1 cellular context compared by ENCODE assay signal in the genomic region with DNA sequence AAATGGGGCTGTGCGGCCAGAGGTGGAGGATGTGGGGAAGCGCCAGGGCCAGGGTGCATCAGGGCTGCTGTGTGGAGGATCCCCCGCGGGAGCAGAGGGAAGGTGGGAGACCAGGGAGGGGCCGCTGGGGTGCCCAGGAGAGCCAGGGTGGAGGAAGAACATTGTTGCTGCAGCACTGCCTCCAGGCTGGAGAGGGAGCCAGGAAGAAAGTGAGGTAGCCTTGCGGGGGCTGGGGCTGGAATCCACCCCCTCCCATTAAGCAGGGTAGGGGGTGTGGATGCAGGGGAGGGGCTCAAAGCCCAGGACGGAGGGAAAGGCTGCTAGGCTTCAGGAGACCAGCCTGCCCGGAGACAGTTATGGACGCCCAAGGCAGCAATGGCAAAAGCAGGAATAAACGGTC.
TF ChIP-seq lines count a peak whose summit lies in the region.

No MANE protein-coding gene starts in this region.

TF ChIP-seq in H1, 55 proteins besides CTCF, POLR2A, EP300 and RAD21:
- TF ChIP-seq TEAD4 (IDR thresholded peaks at IDR 0.05; ENCODE audit: low read depth, low read length) (peak; percentile 60; the same call in 1 of the 2 replicates), SP4 (IDR thresholded peaks at IDR 0.05; ENCODE audit: low read length) (no peak)
TF ChIP-seq in H1: peak in this region for 1.
